11 cellular contexts compared by ENCODE assay signal in the genomic region with DNA sequence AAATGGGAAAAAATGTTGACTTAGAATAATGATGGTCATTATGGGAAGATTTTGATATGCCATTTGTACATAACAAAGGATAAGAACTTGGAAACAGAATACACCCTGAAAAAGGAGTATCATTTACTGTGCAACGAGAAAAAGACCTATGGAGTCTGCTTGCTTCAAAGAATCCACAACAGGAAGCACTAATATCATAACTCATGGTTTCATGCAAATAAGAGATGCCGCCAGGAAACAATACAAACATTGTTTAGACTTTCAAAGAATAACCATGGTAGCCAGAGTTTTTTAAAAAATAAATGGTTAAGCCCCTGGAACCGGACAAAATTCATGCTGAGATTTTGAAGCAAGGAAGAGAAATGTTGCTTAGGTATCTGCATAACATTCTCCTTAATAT.
DNase-seq lines count a peak whose midpoint lies in the region; ATAC-seq lines count a peak whose summit lies in the region.
"Had no signal": no experiment of that assay in that cellular context is flagged by ENCODE, and none has a peak within 500 bp of the region (broad histone marks: within the 10 kb centered on the region; RNA-seq: fewer than 3 reads in every experiment).

No MANE protein-coding gene starts in this region.

- no peaks in the 10 kb centered on the region for H3K36me3 ChIP-seq in trophoblast cell (ENCODE audit: control insufficient read depth in 1 of 2, insufficient read depth in 2 of 2, low read length in 2 of 2)

- H3K27ac ChIP-seq in trophoblast cell (ENCODE audit: low read depth, low read length), result no peak overlapping the region

- no peak overlapping the region for H2BK12ac ChIP-seq in trophoblast cell (ENCODE audit: low read length)

- H3K79me1 ChIP-seq in trophoblast cell (ENCODE audit: low read length), result no peaks in the 10 kb centered on the region

- no peak overlapping the region for H2AK5ac ChIP-seq in trophoblast cell (ENCODE audit: low read length)

- H3K4me3 ChIP-seq in trophoblast cell (ENCODE audit: low read depth, low read length), result no peak overlapping the region

- H3K23ac ChIP-seq in trophoblast cell (ENCODE audit: low read length), result no peak overlapping the region

- no peaks in the 10 kb centered on the region for H3K27me3 ChIP-seq in trophoblast cell (ENCODE audit: insufficient read depth, low read length)

- no CpG with 5 or more reads among the region's 3 CpGs for WGBS in trophoblast cell (ENCODE audit: extremely low coverage, insufficient coverage, insufficient read length)

- H3K79me2 ChIP-seq in trophoblast cell (ENCODE audit: control insufficient read depth, insufficient read depth, low read length, poor library complexity), result no peaks in the 10 kb centered on the region

- no peak overlapping the region for H3K18ac ChIP-seq in trophoblast cell (ENCODE audit: low read length)

- no peak overlapping the region for H4K8ac ChIP-seq in trophoblast cell (ENCODE audit: low read depth, low read length)

- H3K9me3 Mint-ChIP-seq in stimulated activated effector memory CD8-positive, alpha-beta T cell treated with anti-CD3 and anti-CD28 coated beads, Interleukin-12 subunit alpha, Interleukin-12 subunit beta, amount 100 ng/mL, for 72 hours, result no peaks in the 10 kb centered on the region
- H3K9me3 Mint-ChIP-seq: activated naive CD8-positive, alpha-beta T cell treated with anti-CD3 and anti-CD28 coated beads, Interleukin-2, amount 50 U/mL, for 24 hours had no signal

- peaks cover 0 to 3% of the 10 kb centered on the region in 2 experiments for H3K4me1 ChIP-seq in trophoblast cell (ENCODE audit: control insufficient read depth in 1 of 2, insufficient read depth in 2 of 2, low read length in 2 of 2)

- no peak overlapping the region for H4K91ac ChIP-seq in trophoblast cell (ENCODE audit: low read depth, low read length)

- H2AFZ ChIP-seq in trophoblast cell (ENCODE audit: insufficient read depth, low read length, poor library complexity), result no peak overlapping the region

- ATAC-seq in GM18499 (IDR thresholded peaks at IDR 0.05; ENCODE audit: insufficient read depth, unreplicated experiment), result peak; percentile 95
- peak; percentile 76 for ATAC-seq in GM19452 (IDR thresholded peaks at IDR 0.05; ENCODE audit: unreplicated experiment)
- peak; percentile 75 for ATAC-seq in HG02870 (IDR thresholded peaks at IDR 0.05; ENCODE audit: unreplicated experiment)
- ATAC-seq in HG03565 (IDR thresholded peaks at IDR 0.05; ENCODE audit: unreplicated experiment), result peak; percentile 75
- no peak for ATAC-seq in stimulated activated effector memory CD8-positive, alpha-beta T cell treated with anti-CD3 and anti-CD28 coated beads, Interleukin-12 subunit alpha, Interleukin-12 subunit beta, amount 100 ng/mL, for 72 hours
- ATAC-seq in HG03108 (IDR thresholded peaks at IDR 0.05; ENCODE audit: unreplicated experiment), result no peak
- ATAC-seq: activated naive CD8-positive, alpha-beta T cell treated with anti-CD3 and anti-CD28 coated beads, Interleukin-2, amount 50 U/mL, for 24 hours had no signal

- H3K9ac ChIP-seq in trophoblast cell (ENCODE audit: low read length), result no peak overlapping the region

- H3K4me1 Mint-ChIP-seq in stimulated activated effector memory CD8-positive, alpha-beta T cell treated with anti-CD3 and anti-CD28 coated beads, Interleukin-12 subunit alpha, Interleukin-12 subunit beta, amount 100 ng/mL, for 72 hours, result no peaks in the 10 kb centered on the region
- H3K4me1 Mint-ChIP-seq: activated naive CD8-positive, alpha-beta T cell treated with anti-CD3 and anti-CD28 coated beads, Interleukin-2, amount 50 U/mL, for 24 hours had no signal

- no peaks in the 10 kb centered on the region for H3K36me3 Mint-ChIP-seq in stimulated activated effector memory CD8-positive, alpha-beta T cell treated with anti-CD3 and anti-CD28 coated beads, Interleukin-12 subunit alpha, Interleukin-12 subunit beta, amount 100 ng/mL, for 72 hours

- no peak overlapping the region for H2BK5ac ChIP-seq in trophoblast cell (ENCODE audit: low read depth, low read length, poor library complexity)

- H2BK120ac ChIP-seq in trophoblast cell (ENCODE audit: insufficient read depth, low read length, poor library complexity), result no peak overlapping the region

- no peak overlapping the region for H3K4me3 Mint-ChIP-seq in stimulated activated effector memory CD8-positive, alpha-beta T cell treated with anti-CD3 and anti-CD28 coated beads, Interleukin-12 subunit alpha, Interleukin-12 subunit beta, amount 100 ng/mL, for 72 hours
- H3K4me3 Mint-ChIP-seq: activated naive CD8-positive, alpha-beta T cell treated with anti-CD3 and anti-CD28 coated beads, Interleukin-2, amount 50 U/mL, for 24 hours had no signal

- no peak for DNase-seq in stimulated activated effector memory CD8-positive, alpha-beta T cell treated with anti-CD3 and anti-CD28 coated beads, Interleukin-12 subunit alpha, Interleukin-12 subunit beta, amount 100 ng/mL, for 72 hours (ENCODE audit: low spot score in 2 of 2)
- no peak for DNase-seq in trophoblast cell
- no peak for DNase-seq in NCI-H187 (lab: John Stamatoyannopoulos, UW)
- DNase-seq: activated naive CD8-positive, alpha-beta T cell treated with anti-CD3 and anti-CD28 coated beads, Interleukin-2, amount 50 U/mL, for 24 hours; glutamatergic neuron; NCI-H510A had no signal

- no peak overlapping the region for H4K12ac ChIP-seq in trophoblast cell (ENCODE audit: low read depth, low read length)

- H3K4me2 ChIP-seq in trophoblast cell (ENCODE audit: low read length), result no peak overlapping the region

- H3K9me3 ChIP-seq in trophoblast cell (ENCODE audit: insufficient read depth, low read depth, low read length), result no peaks in the 10 kb centered on the region

- no peak overlapping the region for H3K14ac ChIP-seq in trophoblast cell (ENCODE audit: low read length)

- no peak overlapping the region for H3K27ac Mint-ChIP-seq in stimulated activated effector memory CD8-positive, alpha-beta T cell treated with anti-CD3 and anti-CD28 coated beads, Interleukin-12 subunit alpha, Interleukin-12 subunit beta, amount 100 ng/mL, for 72 hours
- H3K27ac Mint-ChIP-seq: activated naive CD8-positive, alpha-beta T cell treated with anti-CD3 and anti-CD28 coated beads, Interleukin-2, amount 50 U/mL, for 24 hours had no signal

- no peak overlapping the region for H3K4ac ChIP-seq in trophoblast cell (ENCODE audit: low read depth, low read length)

Comparison
In these comparisons a context has a peak if more than half of its experiments do, and no peak if none do; other contexts are left out.
1. ATAC-seq: peak in GM18499 (single experiment), GM19452 (single experiment), HG02870 (single experiment) and HG03565 (single experiment); none in stimulated activated effector memory CD8-positive, alpha-beta T cell treated with anti-CD3 and anti-CD28 coated beads, Interleukin-12 subunit alpha, Interleukin-12 subunit beta, amount 100 ng/mL, for 72 hours (single experiment) and HG03108 (single experiment).